8 cellular contexts compared by ENCODE assay signal in genomic region chr6:131136021-131136847, GRCh38. TPM values are rescaled to one million over a fixed set of nuclear protein-coding genes. Genes with fewer than 3 reads are reported as not detected.
A peak's percentile ranks its signal among the peaks of the same experiment; 100 is the strongest.
DNase-seq lines count a peak whose midpoint lies in the region; ATAC-seq and TF ChIP-seq lines count a peak whose summit lies in the region.

No MANE protein-coding gene starts in this region.

- ATAC-seq in GM21526 (IDR thresholded peaks at IDR 0.05; ENCODE audit: low FRiP score, unreplicated experiment) (peak; percentile 10), HG03469 (IDR thresholded peaks at IDR 0.05; ENCODE audit: unreplicated experiment) (no peak)

- H3K36me3 ChIP-seq in BE2C (no peaks in the 10 kb centered on the region), SJCRH30 (no peaks in the 10 kb centered on the region), mucosa of stomach (ENCODE audit: control insufficient read depth, insufficient read depth, low read length) (no peaks in the 10 kb centered on the region)

- no peak for DNase-seq in BE2C
- peak in 1 of 2 experiments; percentile 22 for DNase-seq in SJCRH30
- DNase-seq in epithelial cell of prostate (ENCODE audit: low read depth, low spot score) = no peak
- no peak for DNase-seq in NK-92 treated with Interleukin-12 subunit alpha and Interleukin-12 subunit beta, amount 100 ng/mL, for 24 hours (lab: John Stamatoyannopoulos, UW)
- DNase-seq in posterior vena cava (ENCODE audit: low spot score) = no peak

- H3K9me3 ChIP-seq in BE2C (no peaks in the 10 kb centered on the region), SJCRH30 (replicated peaks) (no peaks in the 10 kb centered on the region), mucosa of stomach (ENCODE audit: control insufficient read depth, low read length) (no peaks in the 10 kb centered on the region)

- no peaks in the 10 kb centered on the region for H3K4me1 ChIP-seq in BE2C
- no peaks in the 10 kb centered on the region for H3K4me1 ChIP-seq in SJCRH30
- peaks cover 12% of the 10 kb centered on the region for H3K4me1 ChIP-seq in mucosa of stomach (ENCODE audit: control insufficient read depth, insufficient read depth, low read length)

- H3K27ac ChIP-seq in SJCRH30 (peak overlapping the region; percentile 55), epithelial cell of prostate (peak overlapping the region; percentile 60)

- intact Hi-C loops in posterior vena cava (cut with DNase I) = no loop called here

- TF ChIP-seq CTCF in BE2C (IDR thresholded peaks at IDR 0.05; ENCODE audit: low read depth, low read length) = no peak

- H3K27me3 ChIP-seq in BE2C (peaks cover 28% of the 10 kb centered on the region), SJCRH30 (no peaks in the 10 kb centered on the region), mucosa of stomach (ENCODE audit: control insufficient read depth, insufficient read depth, low read length) (peaks cover 4% of the 10 kb centered on the region)

- peak overlapping the region; percentile 30 for H3K4me3 ChIP-seq in BE2C (ENCODE audit: low read depth, low read length)
- peak overlapping the region; percentile 62 for H3K4me3 ChIP-seq in SJCRH30
- H3K4me3 ChIP-seq in mucosa of stomach (ENCODE audit: low read length) = peak overlapping the region; percentile 53

- H3K9ac ChIP-seq in mucosa of stomach (ENCODE audit: low read length) = peak overlapping the region; percentile 54

RNA-seq across cellular contexts. Expression of gene AKAP7, which starts 1.0 kb away (rescaled TPM):
- not detected for polyA plus RNA-seq in BE2C (2012; ENCODE audit: insufficient read depth, insufficient read length, low read depth)
- 1.4 and 2.3 TPM in 2 replicates for total RNA-seq in SJCRH30 (2014; rRNA removed; shearing (Covaris generic))
- total RNA-seq in posterior vena cava = 10 to 100 TPM; 11.3 to 12.0 TPM
